19 cellular contexts compared by ENCODE assay signal in the genomic region with DNA sequence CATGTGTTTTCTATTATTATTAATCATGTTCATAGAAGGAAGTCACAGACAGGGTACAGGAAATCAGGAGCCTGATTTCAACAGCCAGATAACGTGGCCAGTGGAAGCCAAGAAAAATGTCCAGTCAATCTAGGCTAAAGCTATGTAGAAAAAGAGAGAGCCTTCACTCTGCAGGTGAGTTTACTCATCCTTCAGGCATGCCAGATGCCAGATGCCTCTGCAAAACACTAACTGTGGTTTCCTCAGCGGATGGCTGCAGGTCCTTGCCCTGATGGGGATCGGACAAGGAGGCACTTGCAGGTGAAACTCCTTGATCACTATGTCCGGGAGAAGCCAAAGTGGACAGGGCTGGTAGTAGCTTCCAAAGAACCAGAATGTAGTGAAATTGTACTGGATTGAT.
DNase-seq lines count a peak whose midpoint lies in the region; ATAC-seq lines count a peak whose summit lies in the region.
"Had no signal": no experiment of that assay in that cellular context is flagged by ENCODE, and none has a peak within 500 bp of the region (broad histone marks: within the 10 kb centered on the region; RNA-seq: fewer than 3 reads in every experiment).

No MANE protein-coding gene starts in this region.

- no peaks in the 10 kb centered on the region for H3K36me3 ChIP-seq in SK-N-MC (ENCODE audit: insufficient read depth, low read length)
- H3K36me3 ChIP-seq: Peyer's patch, SJSA1 had no signal

- no peak overlapping the region for H3K9ac ChIP-seq in SK-N-MC (ENCODE audit: insufficient read length)

- peak overlapping the region; percentile 79 for H3K27ac ChIP-seq in SK-N-MC
- H3K27ac ChIP-seq: Peyer's patch, SJSA1 had no signal

- ATAC-seq in GM19351 (IDR thresholded peaks at IDR 0.05; ENCODE audit: unreplicated experiment): no peak
- ATAC-seq: Right ventricle myocardium inferior had no signal

- DNase-seq in NCI-H226: peak; percentile 62
- no peak for DNase-seq in SK-N-MC (ENCODE audit: low read depth, low spot score)
- peak; percentile 92 for DNase-seq in islet precursor cell
- no peak for DNase-seq in activated CD4-positive, alpha-beta T cell treated with anti-CD3 and anti-CD28 coated beads, Interleukin-2, amount 50 U/mL, for 4 hours
- no peak for DNase-seq in activated CD4-positive, alpha-beta T cell treated with anti-CD3 and anti-CD28 coated beads, Interleukin-2, amount 50 U/mL, for 48 hours
- no peak for DNase-seq in amniotic stem cell (lab: John Stamatoyannopoulos, UW)
- DNase-seq: CD4-positive, CD25-positive, alpha-beta regulatory T cell; H9; HFFc6; Kasumi-1; MM.1S; NCI-H1048; NCI-H1417 treated with DMSO at 0.1 percent for 48 hours; NCI-H187; NCI-H69; Peyer's patch had no signal

- H3K9me3 ChIP-seq in SK-N-MC (ENCODE audit: low read depth, low read length): 0 out of 2 replicates have a peak, but pooled peaks cover 4% of the 10 kb centered on the region
- H3K9me3 ChIP-seq: Peyer's patch had no signal

- H3K4me3 ChIP-seq in SK-N-MC: peak overlapping the region; percentile 54
- H3K4me3 ChIP-seq: Peyer's patch, SJSA1 had no signal

Comparison
In these comparisons a context has a peak if more than half of its experiments do, and no peak if none do; other contexts are left out.
1. DNase-seq: peak in NCI-H226 (single experiment) and islet precursor cell (single experiment); none in SK-N-MC (single experiment), activated CD4-positive, alpha-beta T cell treated with anti-CD3 and anti-CD28 coated beads, Interleukin-2, amount 50 U/mL, for 4 hours (0 of 2), activated CD4-positive, alpha-beta T cell treated with anti-CD3 and anti-CD28 coated beads, Interleukin-2, amount 50 U/mL, for 48 hours (0 of 2) and amniotic stem cell (single experiment).